In genomic region chr12:92543359-92543758, GRCh38 we compare ENCODE assay signal across 1 cellular context.
TF ChIP-seq lines count a peak whose summit lies in the region.

No MANE protein-coding gene starts in this region.

TF ChIP-seq in K562, 482 proteins besides CTCF, POLR2A, EP300 and RAD21 (continued from another document):
- TF ChIP-seq ZNF318 (IDR thresholded peaks at IDR 0.05; ENCODE audit: borderline replicate concordance in 1 of 2, low read depth in 1 of 2) = no peak
- TF ChIP-seq ZNF263 (CRISPR knock-in tag; IDR thresholded peaks at IDR 0.05; ENCODE audit: borderline replicate concordance) = no peak
TF ChIP-seq in K562: peak in this region for 2.
